Comparison of ENCODE assay signal across 1 cellular context in the genomic region with DNA sequence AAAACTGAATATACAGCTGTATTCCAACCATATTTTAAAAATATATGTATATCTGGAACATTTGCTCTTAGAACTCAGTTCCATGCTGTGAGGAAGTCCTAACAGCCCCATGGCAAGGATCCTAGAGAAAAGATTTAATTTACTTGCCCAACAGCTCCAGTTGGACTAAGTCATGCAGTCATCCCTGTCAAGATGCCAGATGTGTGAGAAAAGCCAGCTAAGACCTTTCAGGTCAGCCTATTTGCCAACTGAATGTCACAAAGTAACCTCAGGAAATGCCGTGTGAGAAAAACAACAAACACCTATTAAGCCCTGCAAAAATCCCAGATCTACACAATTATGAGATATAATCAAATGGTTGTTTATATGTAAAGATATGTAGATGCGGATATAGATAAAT.
A peak's percentile ranks its signal among the peaks of the same experiment; 100 is the strongest.
TF ChIP-seq lines count a peak whose summit lies in the region.

No MANE protein-coding gene starts in this region.

TF ChIP-seq in IMR-90, 13 proteins besides CTCF, POLR2A, EP300 and RAD21:
- TF ChIP-seq SMC3 (IDR thresholded peaks at IDR 0.05; ENCODE audit: low read depth, low read length) (no peak), FOS (IDR thresholded peaks at IDR 0.05; ENCODE audit: low read depth, low read length) (no peak), MXI1 (IDR thresholded peaks at IDR 0.05; ENCODE audit: borderline replicate concordance, low read depth, low read length) (no peak), MAZ (IDR thresholded peaks at IDR 0.05; ENCODE audit: borderline replicate concordance, low read depth, low read length) (no peak), BHLHE40 (IDR thresholded peaks at IDR 0.05; ENCODE audit: low read depth, low read length) (no peak), NFE2L2 (IDR thresholded peaks at IDR 0.05; ENCODE audit: low read depth, low read length) (no peak), CEBPB (IDR thresholded peaks at IDR 0.05; ENCODE audit: low read depth, low read length) (peak; percentile 41; the same call in 1 of the 2 replicates), MAFK (IDR thresholded peaks at IDR 0.05; ENCODE audit: low read depth, low read length) (peak; percentile 54), RFX5 (IDR thresholded peaks at IDR 0.05; ENCODE audit: low read depth, low read length) (no peak)
- TF ChIP-seq, protein P1, sequence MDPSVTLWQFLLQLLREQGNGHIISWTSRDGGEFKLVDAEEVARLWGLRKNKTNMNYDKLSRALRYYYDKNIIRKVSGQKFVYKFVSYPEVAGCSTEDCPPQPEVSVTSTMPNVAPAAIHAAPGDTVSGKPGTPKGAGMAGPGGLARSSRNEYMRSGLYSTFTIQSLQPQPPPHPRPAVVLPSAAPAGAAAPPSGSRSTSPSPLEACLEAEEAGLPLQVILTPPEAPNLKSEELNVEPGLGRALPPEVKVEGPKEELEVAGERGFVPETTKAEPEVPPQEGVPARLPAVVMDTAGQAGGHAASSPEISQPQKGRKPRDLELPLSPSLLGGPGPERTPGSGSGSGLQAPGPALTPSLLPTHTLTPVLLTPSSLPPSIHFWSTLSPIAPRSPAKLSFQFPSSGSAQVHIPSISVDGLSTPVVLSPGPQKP (IDR thresholded peaks at IDR 0.05; ENCODE audit: borderline replicate concordance, low read depth, low read length): no peak
- TF ChIP-seq, protein P2, sequence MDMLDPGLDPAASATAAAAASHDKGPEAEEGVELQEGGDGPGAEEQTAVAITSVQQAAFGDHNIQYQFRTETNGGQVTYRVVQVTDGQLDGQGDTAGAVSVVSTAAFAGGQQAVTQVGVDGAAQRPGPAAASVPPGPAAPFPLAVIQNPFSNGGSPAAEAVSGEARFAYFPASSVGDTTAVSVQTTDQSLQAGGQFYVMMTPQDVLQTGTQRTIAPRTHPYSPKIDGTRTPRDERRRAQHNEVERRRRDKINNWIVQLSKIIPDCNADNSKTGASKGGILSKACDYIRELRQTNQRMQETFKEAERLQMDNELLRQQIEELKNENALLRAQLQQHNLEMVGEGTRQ (IDR thresholded peaks at IDR 0.05; ENCODE audit: low read depth, low read length): no peak
